Comparison of ENCODE assay signal across 1 cellular context in the genomic region with DNA sequence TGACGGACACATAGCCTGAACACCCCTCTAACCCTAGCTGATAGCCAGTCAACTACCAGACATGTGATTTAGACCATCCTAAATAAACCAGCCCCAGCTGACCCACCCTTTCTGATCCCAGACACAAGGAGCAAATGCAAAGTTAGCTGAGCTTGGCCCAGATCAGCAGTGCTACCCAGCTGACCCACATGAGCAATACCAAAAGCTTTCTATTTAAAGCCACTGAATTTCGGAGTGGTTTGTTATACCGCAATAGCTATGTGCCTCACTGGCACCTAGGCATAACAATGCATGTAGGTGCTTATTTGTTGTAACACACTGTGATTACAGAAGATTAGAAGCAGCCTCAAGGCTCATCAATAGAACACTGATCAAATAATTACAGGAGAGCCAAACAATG.
TF ChIP-seq lines count a peak whose summit lies in the region.

No MANE protein-coding gene starts in this region.

TF ChIP-seq in GM23338, 12 proteins besides CTCF, POLR2A, EP300 and RAD21:
- TF ChIP-seq, protein P1, sequence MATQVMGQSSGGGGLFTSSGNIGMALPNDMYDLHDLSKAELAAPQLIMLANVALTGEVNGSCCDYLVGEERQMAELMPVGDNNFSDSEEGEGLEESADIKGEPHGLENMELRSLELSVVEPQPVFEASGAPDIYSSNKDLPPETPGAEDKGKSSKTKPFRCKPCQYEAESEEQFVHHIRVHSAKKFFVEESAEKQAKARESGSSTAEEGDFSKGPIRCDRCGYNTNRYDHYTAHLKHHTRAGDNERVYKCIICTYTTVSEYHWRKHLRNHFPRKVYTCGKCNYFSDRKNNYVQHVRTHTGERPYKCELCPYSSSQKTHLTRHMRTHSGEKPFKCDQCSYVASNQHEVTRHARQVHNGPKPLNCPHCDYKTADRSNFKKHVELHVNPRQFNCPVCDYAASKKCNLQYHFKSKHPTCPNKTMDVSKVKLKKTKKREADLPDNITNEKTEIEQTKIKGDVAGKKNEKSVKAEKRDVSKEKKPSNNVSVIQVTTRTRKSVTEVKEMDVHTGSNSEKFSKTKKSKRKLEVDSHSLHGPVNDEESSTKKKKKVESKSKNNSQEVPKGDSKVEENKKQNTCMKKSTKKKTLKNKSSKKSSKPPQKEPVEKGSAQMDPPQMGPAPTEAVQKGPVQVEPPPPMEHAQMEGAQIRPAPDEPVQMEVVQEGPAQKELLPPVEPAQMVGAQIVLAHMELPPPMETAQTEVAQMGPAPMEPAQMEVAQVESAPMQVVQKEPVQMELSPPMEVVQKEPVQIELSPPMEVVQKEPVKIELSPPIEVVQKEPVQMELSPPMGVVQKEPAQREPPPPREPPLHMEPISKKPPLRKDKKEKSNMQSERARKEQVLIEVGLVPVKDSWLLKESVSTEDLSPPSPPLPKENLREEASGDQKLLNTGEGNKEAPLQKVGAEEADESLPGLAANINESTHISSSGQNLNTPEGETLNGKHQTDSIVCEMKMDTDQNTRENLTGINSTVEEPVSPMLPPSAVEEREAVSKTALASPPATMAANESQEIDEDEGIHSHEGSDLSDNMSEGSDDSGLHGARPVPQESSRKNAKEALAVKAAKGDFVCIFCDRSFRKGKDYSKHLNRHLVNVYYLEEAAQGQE (IDR thresholded peaks at IDR 0.05; ENCODE audit: unreplicated experiment) = no peak
- TF ChIP-seq JUNB (IDR thresholded peaks at IDR 0.05; ENCODE audit: unreplicated experiment) = no peak
- TF ChIP-seq EZH2phosphoT487 (IDR thresholded peaks at IDR 0.05; ENCODE audit: unreplicated experiment) = no peak
- no peak for TF ChIP-seq POLR2AphosphoS5 (IDR thresholded peaks at IDR 0.05; ENCODE audit: low read depth)
- no peak for TF ChIP-seq NANOG (IDR thresholded peaks at IDR 0.05; ENCODE audit: borderline replicate concordance)
- TF ChIP-seq, protein P2, sequence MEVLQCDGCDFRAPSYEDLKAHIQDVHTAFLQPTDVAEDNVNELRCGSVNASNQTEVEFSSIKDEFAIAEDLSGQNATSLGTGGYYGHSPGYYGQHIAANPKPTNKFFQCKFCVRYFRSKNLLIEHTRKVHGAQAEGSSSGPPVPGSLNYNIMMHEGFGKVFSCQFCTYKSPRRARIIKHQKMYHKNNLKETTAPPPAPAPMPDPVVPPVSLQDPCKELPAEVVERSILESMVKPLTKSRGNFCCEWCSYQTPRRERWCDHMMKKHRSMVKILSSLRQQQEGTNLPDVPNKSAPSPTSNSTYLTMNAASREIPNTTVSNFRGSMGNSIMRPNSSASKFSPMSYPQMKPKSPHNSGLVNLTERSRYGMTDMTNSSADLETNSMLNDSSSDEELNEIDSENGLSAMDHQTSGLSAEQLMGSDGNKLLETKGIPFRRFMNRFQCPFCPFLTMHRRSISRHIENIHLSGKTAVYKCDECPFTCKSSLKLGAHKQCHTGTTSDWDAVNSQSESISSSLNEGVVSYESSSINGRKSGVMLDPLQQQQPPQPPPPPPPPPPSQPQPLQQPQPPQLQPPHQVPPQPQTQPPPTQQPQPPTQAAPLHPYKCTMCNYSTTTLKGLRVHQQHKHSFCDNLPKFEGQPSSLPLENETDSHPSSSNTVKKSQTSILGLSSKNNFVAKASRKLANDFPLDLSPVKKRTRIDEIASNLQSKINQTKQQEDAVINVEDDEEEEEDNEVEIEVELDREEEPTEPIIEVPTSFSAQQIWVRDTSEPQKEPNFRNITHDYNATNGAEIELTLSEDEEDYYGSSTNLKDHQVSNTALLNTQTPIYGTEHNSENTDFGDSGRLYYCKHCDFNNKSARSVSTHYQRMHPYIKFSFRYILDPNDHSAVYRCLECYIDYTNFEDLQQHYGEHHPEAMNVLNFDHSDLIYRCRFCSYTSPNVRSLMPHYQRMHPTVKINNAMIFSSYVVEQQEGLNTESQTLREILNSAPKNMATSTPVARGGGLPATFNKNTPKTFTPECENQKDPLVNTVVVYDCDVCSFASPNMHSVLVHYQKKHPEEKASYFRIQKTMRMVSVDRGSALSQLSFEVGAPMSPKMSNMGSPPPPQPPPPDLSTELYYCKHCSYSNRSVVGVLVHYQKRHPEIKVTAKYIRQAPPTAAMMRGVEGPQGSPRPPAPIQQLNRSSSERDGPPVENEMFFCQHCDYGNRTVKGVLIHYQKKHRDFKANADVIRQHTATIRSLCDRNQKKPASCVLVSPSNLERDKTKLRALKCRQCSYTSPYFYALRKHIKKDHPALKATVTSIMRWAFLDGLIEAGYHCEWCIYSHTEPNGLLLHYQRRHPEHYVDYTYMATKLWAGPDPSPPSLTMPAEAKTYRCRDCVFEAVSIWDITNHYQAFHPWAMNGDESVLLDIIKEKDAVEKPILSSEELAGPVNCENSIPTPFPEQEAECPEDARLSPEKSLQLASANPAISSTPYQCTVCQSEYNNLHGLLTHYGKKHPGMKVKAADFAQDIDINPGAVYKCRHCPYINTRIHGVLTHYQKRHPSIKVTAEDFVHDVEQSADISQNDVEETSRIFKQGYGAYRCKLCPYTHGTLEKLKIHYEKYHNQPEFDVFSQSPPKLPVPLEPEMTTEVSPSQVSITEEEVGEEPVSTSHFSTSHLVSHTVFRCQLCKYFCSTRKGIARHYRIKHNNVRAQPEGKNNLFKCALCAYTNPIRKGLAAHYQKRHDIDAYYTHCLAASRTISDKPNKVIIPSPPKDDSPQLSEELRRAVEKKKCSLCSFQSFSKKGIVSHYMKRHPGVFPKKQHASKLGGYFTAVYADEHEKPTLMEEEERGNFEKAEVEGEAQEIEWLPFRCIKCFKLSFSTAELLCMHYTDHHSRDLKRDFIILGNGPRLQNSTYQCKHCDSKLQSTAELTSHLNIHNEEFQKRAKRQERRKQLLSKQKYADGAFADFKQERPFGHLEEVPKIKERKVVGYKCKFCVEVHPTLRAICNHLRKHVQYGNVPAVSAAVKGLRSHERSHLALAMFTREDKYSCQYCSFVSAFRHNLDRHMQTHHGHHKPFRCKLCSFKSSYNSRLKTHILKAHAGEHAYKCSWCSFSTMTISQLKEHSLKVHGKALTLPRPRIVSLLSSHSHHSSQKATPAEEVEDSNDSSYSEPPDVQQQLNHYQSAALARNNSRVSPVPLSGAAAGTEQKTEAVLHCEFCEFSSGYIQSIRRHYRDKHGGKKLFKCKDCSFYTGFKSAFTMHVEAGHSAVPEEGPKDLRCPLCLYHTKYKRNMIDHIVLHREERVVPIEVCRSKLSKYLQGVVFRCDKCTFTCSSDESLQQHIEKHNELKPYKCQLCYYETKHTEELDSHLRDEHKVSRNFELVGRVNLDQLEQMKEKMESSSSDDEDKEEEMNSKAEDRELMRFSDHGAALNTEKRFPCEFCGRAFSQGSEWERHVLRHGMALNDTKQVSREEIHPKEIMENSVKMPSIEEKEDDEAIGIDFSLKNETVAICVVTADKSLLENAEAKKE (CRISPR knock-in tag; IDR thresholded peaks at IDR 0.05) = no peak
- TF ChIP-seq, protein P3, sequence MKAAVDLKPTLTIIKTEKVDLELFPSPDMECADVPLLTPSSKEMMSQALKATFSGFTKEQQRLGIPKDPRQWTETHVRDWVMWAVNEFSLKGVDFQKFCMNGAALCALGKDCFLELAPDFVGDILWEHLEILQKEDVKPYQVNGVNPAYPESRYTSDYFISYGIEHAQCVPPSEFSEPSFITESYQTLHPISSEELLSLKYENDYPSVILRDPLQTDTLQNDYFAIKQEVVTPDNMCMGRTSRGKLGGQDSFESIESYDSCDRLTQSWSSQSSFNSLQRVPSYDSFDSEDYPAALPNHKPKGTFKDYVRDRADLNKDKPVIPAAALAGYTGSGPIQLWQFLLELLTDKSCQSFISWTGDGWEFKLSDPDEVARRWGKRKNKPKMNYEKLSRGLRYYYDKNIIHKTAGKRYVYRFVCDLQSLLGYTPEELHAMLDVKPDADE (IDR thresholded peaks at IDR 0.05) = no peak
- no peak for TF ChIP-seq ZNF114 (CRISPR knock-in tag; IDR thresholded peaks at IDR 0.05)
